Comparison of ENCODE assay signal across 29 cellular contexts in the genomic region with DNA sequence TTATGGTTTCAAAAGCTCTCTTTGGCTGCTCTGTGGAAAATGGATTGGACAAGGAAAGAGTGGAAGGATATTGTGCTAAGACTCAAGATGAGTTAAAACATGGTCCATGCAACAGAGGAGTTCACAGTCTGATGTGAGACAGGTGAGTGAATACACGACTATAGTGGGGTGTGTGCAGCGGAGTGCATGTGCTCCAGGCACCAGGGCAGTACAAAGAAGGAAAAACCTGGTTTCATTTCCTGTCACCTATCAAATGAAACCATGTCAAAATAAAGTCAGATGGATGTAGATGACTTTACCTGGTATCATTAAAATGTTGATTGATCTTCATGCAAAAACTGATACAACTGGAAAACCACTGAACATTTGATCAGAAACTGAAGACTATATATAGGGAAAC.
"Had no signal": no experiment of that assay in that cellular context is flagged by ENCODE, and none has a peak within 500 bp of the region (broad histone marks: within the 10 kb centered on the region; RNA-seq: fewer than 3 reads in every experiment).

No MANE protein-coding gene starts in this region.

- H3K27me3 ChIP-seq: neural progenitor cell, ovary, right lobe of liver, sigmoid colon, suprapubic skin, testis, tibial artery, transverse colon, upper lobe of right lung, uterus had no signal

- H3K4me1 Mint-ChIP-seq: natural killer cell; stimulated activated effector memory CD8-positive, alpha-beta T cell treated with anti-CD3 and anti-CD28 coated beads, Interleukin-12 subunit alpha, Interleukin-12 subunit beta, amount 100 ng/mL, for 72 hours had no signal

- H2AFZ ChIP-seq: neural progenitor cell, parathyroid adenoma had no signal

- DNase-seq: naive thymus-derived CD4-positive, alpha-beta T cell; natural killer cell; occipital lobe; ovary; posterior cingulate gyrus; psoas muscle; right cardiac atrium; right lobe of liver; sigmoid colon; small intestine; stimulated activated CD4-positive, alpha-beta T cell treated with anti-CD3 and anti-CD28 coated beads, Interleukin-15, amount 100 ng/mL, for 24 hours; stimulated activated CD4-positive, alpha-beta T cell treated with anti-CD3 and anti-CD28 coated beads, Interleukin-2, amount 100 ng/mL, for 24 hours; stimulated activated CD4-positive, alpha-beta T cell treated with anti-CD3 and anti-CD28 coated beads, Interleukin-2, amount 100 ng/mL, for 48 hours; stimulated activated CD4-positive, alpha-beta T cell treated with anti-CD3 and anti-CD28 coated beads, Interleukin-4, amount 100 ng/mL, for 24 hours; stimulated activated naive CD4-positive, alpha-beta T cell; stimulated activated naive CD8-positive, alpha-beta T cell treated with anti-CD3 and anti-CD28 coated beads, Interleukin-15, amount 100 ng/mL, for 72 hours; stimulated activated naive CD8-positive, alpha-beta T cell treated with anti-CD3 and anti-CD28 coated beads, Interleukin-15, Interleukin-2, amounts not matched to agents 100 U/mL and 50 U/mL, for 24 hours; substantia nigra; testis; tibial artery; transverse colon; upper lobe of right lung; uterus had no signal

- H3K79me2 ChIP-seq: parathyroid adenoma had no signal

- H3K4me3 ChIP-seq: neural progenitor cell, ovary, psoas muscle, right lobe of liver, sigmoid colon, suprapubic skin, testis, tibial artery, transverse colon, upper lobe of right lung, uterus had no signal

- H3K27ac Mint-ChIP-seq: natural killer cell; neural progenitor cell; progenitor cell of endocrine pancreas; stimulated activated effector memory CD8-positive, alpha-beta T cell treated with anti-CD3 and anti-CD28 coated beads, Interleukin-12 subunit alpha, Interleukin-12 subunit beta, amount 100 ng/mL, for 72 hours; type B pancreatic cell had no signal

- H3K27ac ChIP-seq: neural progenitor cell, ovary, parathyroid adenoma, psoas muscle, right lobe of liver, sigmoid colon, suprapubic skin, testis, tibial artery, transverse colon, upper lobe of right lung, uterus had no signal

- H3K4me1 ChIP-seq: parathyroid adenoma, psoas muscle, right lobe of liver, sigmoid colon, suprapubic skin, testis, tibial artery, transverse colon, uterus had no signal

- H3K4me3 Mint-ChIP-seq: naive thymus-derived CD4-positive, alpha-beta T cell; natural killer cell; neural progenitor cell; stimulated activated effector memory CD8-positive, alpha-beta T cell treated with anti-CD3 and anti-CD28 coated beads, Interleukin-12 subunit alpha, Interleukin-12 subunit beta, amount 100 ng/mL, for 72 hours; stimulated activated naive CD8-positive, alpha-beta T cell treated with anti-CD3 and anti-CD28 coated beads, Interleukin-15, amount 100 ng/mL, for 72 hours; type B pancreatic cell had no signal

- H3K4me2 ChIP-seq: neural progenitor cell had no signal

- ATAC-seq: naive thymus-derived CD4-positive, alpha-beta T cell; natural killer cell; psoas muscle; right cardiac atrium; right lobe of liver; stimulated activated effector memory CD8-positive, alpha-beta T cell treated with anti-CD3 and anti-CD28 coated beads, Interleukin-12 subunit alpha, Interleukin-12 subunit beta, amount 100 ng/mL, for 72 hours; stimulated activated naive CD8-positive, alpha-beta T cell treated with anti-CD3 and anti-CD28 coated beads, Interleukin-15, amount 100 ng/mL, for 72 hours; stimulated activated naive CD8-positive, alpha-beta T cell treated with anti-CD3 and anti-CD28 coated beads, Interleukin-15, Interleukin-2, amounts not matched to agents 100 U/mL and 50 U/mL, for 24 hours had no signal

- H3K36me3 Mint-ChIP-seq: naive thymus-derived CD4-positive, alpha-beta T cell; natural killer cell; neural progenitor cell; stimulated activated effector memory CD8-positive, alpha-beta T cell treated with anti-CD3 and anti-CD28 coated beads, Interleukin-12 subunit alpha, Interleukin-12 subunit beta, amount 100 ng/mL, for 72 hours; type B pancreatic cell had no signal

- H3K27me3 Mint-ChIP-seq: progenitor cell of endocrine pancreas had no signal

- H3K36me3 ChIP-seq: neural progenitor cell, ovary, right lobe of liver, sigmoid colon, suprapubic skin, tibial artery, transverse colon, upper lobe of right lung, uterus had no signal

- H3K9me3 ChIP-seq: ovary, psoas muscle, right lobe of liver, sigmoid colon, suprapubic skin, testis, tibial artery, transverse colon, upper lobe of right lung, uterus had no signal

- H3K9me3 Mint-ChIP-seq: naive thymus-derived CD4-positive, alpha-beta T cell; natural killer cell; stimulated activated effector memory CD8-positive, alpha-beta T cell treated with anti-CD3 and anti-CD28 coated beads, Interleukin-12 subunit alpha, Interleukin-12 subunit beta, amount 100 ng/mL, for 72 hours; stimulated activated naive CD8-positive, alpha-beta T cell treated with anti-CD3 and anti-CD28 coated beads, Interleukin-15, amount 100 ng/mL, for 72 hours had no signal
